In genomic region chr2:148032215-148032614, GRCh38 we compare ENCODE assay signal across 23 cellular contexts.
"Had no signal": no experiment of that assay in that cellular context is flagged by ENCODE, and none has a peak within 500 bp of the region (broad histone marks: within the 10 kb centered on the region; RNA-seq: fewer than 3 reads in every experiment).

No MANE protein-coding gene starts in this region.

- H3K4me3 ChIP-seq: K562 had no signal

- H3K9ac ChIP-seq: KMS-11, SK-N-SH had no signal

- H3K4me2 ChIP-seq: KMS-11, SK-N-SH had no signal

- H3K27ac ChIP-seq: HL-60, KMS-11, RWPE1 had no signal

- DNase-seq: NCI-H1092, NCI-H1105 treated with DMSO at 0.1 percent for 48 hours, NCI-H1417 treated with DMSO at 0.1 percent for 48 hours, NCI-H146, NCI-H1694 treated with DMSO at 0.1 percent for 48 hours, NCI-H1930, NCI-H2081, NCI-H2107, NCI-H226, NCI-H446, NCI-H510A, NCI-H524 treated with DMSO at 0.1 percent for 48 hours, NCI-H69, NCI-H774, PC-3, SHP77, SK-N-SH, SW 1271 had no signal

- H3K9me3 ChIP-seq: SK-N-SH had no signal

- ATAC-seq: K562, Panc1, PC-3 had no signal
